In the genomic region with DNA sequence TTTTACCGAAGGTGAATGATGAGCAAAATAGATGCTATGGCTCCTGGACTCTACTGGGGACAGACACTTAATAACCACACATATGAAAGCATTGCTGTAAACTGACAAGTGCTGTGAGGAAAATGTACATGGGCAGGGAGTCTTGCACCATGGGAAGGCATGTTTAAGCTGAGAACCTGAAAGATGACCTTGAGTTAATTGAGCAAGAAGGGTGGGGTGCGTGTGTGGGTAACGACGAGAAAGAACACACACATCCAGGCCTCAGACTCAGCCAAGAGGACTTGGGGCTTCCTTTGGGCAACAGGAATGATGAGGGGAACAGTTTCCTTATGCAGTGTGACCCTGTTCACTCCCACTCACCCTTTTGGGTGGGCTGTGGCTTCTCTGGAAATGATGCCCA, we compare ENCODE assay signal across 15 cellular contexts.
DNase-seq lines count a peak whose midpoint lies in the region; TF ChIP-seq lines count a peak whose summit lies in the region.
"Had no signal": no experiment of that assay in that cellular context is flagged by ENCODE, and none has a peak within 500 bp of the region (broad histone marks: within the 10 kb centered on the region; RNA-seq: fewer than 3 reads in every experiment).

No MANE protein-coding gene starts in this region.

- H3K4me1 ChIP-seq in skeletal muscle tissue (ENCODE audit: control insufficient read depth in 3 of 3, insufficient read depth in 3 of 3, low read length in 3 of 3), result peaks cover 26 to 52% (median 35%) of the 10 kb centered on the region in 3 donors

- no peaks in the 10 kb centered on the region for H3K27me3 ChIP-seq in skeletal muscle tissue (ENCODE audit: control insufficient read depth in 3 of 3, insufficient read depth in 3 of 3, low read length in 3 of 3)
- H3K27me3 ChIP-seq: BLaER1 treated with 17β-estradiol and CSF1 and Interleukin-3, amounts not matched to agents 10 nM and 100 nM had no signal

- DNase-seq in activated CD8-positive, alpha-beta memory T cell treated with anti-CD3 and anti-CD28 coated beads, Interleukin-2, amount 50 U/mL, for 48 hours, result peak; percentile 22
- no peak for DNase-seq in activated CD8-positive, alpha-beta memory T cell treated with anti-CD3 and anti-CD28 coated beads, Interleukin-2, amount 50 U/mL, for 4 hours
- DNase-seq in epithelial cell of esophagus (ENCODE audit: low read depth) (peak; percentile 63), nephron progenitor cell (no peak), Ammon's horn (ENCODE audit: low spot score) (no peak), DMS79 (lab: John Stamatoyannopoulos, UW) (no peak), iPS-NIHi11 (ENCODE audit: low spot score) (no peak)
- DNase-seq: 8988T; AML-193; Calu3; CD4-positive, alpha-beta T cell; DMS 273 treated with DMSO at 0.1 percent for 48 hours; GM23248 had no signal

- H3K4me3 ChIP-seq in epithelial cell of esophagus (ENCODE audit: low read length), result no peak overlapping the region
- H3K4me3 ChIP-seq in skeletal muscle tissue (ENCODE audit: low read length in 3 of 3), result no peak overlapping the region
- H3K4me3 ChIP-seq: BLaER1 treated with 17β-estradiol and CSF1 and Interleukin-3, amounts not matched to agents 10 nM and 100 nM; GM23248 had no signal

- H3K4me3 Mint-ChIP-seq in nephron progenitor cell, result no peak overlapping the region
- H3K4me3 Mint-ChIP-seq: CD4-positive, alpha-beta T cell had no signal

- TF ChIP-seq CTCF in epithelial cell of esophagus (IDR thresholded peaks at IDR 0.05; ENCODE audit: insufficient read depth, low read depth, low read length, missing control alignments), result no peak
- no peak for TF ChIP-seq CTCF in nephron progenitor cell (IDR thresholded peaks at IDR 0.05)

- H3K4me1 Mint-ChIP-seq in nephron progenitor cell, result peaks cover 20% of the 10 kb centered on the region

- H3K9ac ChIP-seq in skeletal muscle tissue (ENCODE audit: low read depth in 1 of 3, low read length in 3 of 3), result no peak overlapping the region
- H3K9ac ChIP-seq: BLaER1 treated with 17β-estradiol and CSF1 and Interleukin-3, amounts not matched to agents 10 nM and 100 nM; GM23248 had no signal

- H3K27ac Mint-ChIP-seq in nephron progenitor cell, result peak overlapping the region; percentile 21
- H3K27ac Mint-ChIP-seq: CD4-positive, alpha-beta T cell had no signal

- H3K27me3 Mint-ChIP-seq in nephron progenitor cell (ENCODE audit: low read depth, poor library complexity), result peaks cover 7% of the 10 kb centered on the region
- H3K27me3 Mint-ChIP-seq: CD4-positive, alpha-beta T cell had no signal

- H3K9me3 ChIP-seq in skeletal muscle tissue (ENCODE audit: control insufficient read depth in 3 of 3, low read length in 3 of 3), result no peaks in the 10 kb centered on the region
- H3K9me3 ChIP-seq: BLaER1 treated with 17β-estradiol and CSF1 and Interleukin-3, amounts not matched to agents 10 nM and 100 nM had no signal

- H3K36me3 ChIP-seq in skeletal muscle tissue (ENCODE audit: control insufficient read depth in 3 of 3, insufficient read depth in 3 of 3, low read length in 3 of 3), result no peaks in the 10 kb centered on the region
- H3K36me3 ChIP-seq: BLaER1 treated with 17β-estradiol and CSF1 and Interleukin-3, amounts not matched to agents 10 nM and 100 nM had no signal

- H3K36me3 Mint-ChIP-seq in nephron progenitor cell (ENCODE audit: low read depth), result no peaks in the 10 kb centered on the region

- H3K9me3 Mint-ChIP-seq in nephron progenitor cell, result no peaks in the 10 kb centered on the region
- H3K9me3 Mint-ChIP-seq: CD4-positive, alpha-beta T cell had no signal

- H3K27ac ChIP-seq in skeletal muscle tissue (ENCODE audit: low read depth, low read length), result peak overlapping the region; percentile 71
- H3K27ac ChIP-seq: BLaER1 treated with 17β-estradiol and CSF1 and Interleukin-3, amounts not matched to agents 10 nM and 100 nM; GM23248 had no signal

Comparison
In these comparisons a context has a peak if more than half of its experiments do, and no peak if none do; other contexts are left out.
1. DNase-seq: peak in activated CD8-positive, alpha-beta memory T cell treated with anti-CD3 and anti-CD28 coated beads, Interleukin-2, amount 50 U/mL, for 48 hours (single experiment) and epithelial cell of esophagus (single experiment); none in activated CD8-positive, alpha-beta memory T cell treated with anti-CD3 and anti-CD28 coated beads, Interleukin-2, amount 50 U/mL, for 4 hours (single experiment), nephron progenitor cell (single experiment), Ammon's horn (single experiment), DMS79 (single experiment) and iPS-NIHi11 (single experiment).